In the genomic region with DNA sequence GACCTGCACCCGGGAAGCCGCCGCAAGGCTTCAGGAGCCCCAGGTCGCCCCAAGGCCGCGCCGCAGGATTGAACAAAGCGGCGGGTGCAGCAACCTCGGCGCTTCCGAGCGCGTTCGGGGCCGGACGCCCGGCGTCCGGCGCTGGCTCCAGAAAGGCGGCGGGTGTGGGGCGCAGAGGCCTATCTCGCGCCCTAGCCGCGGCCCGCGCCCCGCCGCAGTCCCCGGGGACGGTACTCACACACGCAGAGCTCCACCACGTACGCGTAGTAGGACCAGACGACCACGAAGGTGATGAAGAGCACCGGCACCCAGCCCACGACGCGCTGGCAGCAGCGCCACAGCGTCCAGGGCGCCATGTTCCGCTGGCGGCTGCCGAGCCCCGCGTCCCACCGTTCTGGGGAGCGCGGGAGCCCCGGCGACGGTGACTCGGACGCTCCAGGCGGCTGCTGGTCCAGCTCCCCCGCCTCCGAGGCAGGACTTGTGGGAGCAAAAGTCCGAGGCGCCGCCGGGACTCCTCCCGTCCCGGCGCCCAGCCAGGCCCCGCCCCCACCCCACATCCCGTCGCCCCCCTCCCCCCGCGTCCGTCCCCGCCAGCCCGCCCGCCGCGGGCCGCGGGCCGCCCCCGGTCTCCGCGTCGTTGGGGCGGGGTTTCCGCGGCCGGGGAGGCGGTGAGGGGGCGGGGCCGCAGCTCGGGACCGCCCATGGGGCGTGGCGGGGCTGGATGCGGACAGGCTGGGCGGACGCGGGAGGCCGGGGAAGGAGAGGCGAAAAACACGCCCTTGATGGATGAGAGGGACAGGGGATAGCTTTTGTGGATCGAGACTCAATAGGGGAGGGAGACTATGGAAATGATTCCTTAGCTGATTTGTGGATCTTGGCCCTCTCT, we compare ENCODE assay signal across 1 cellular context.
TF ChIP-seq lines count a peak whose summit lies in the region.

A gene with protein sequence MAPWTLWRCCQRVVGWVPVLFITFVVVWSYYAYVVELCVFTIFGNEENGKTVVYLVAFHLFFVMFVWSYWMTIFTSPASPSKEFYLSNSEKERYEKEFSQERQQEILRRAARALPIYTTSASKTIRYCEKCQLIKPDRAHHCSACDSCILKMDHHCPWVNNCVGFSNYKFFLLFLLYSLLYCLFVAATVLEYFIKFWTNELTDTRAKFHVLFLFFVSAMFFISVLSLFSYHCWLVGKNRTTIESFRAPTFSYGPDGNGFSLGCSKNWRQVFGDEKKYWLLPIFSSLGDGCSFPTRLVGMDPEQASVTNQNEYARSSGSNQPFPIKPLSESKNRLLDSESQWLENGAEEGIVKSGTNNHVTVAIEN (minus strand): TSS at position 488 of the 886 bp plus-strand sequence. CDS start 132 bp downstream, at position 356.

TF ChIP-seq in K562, 482 proteins besides CTCF, POLR2A, EP300 and RAD21 (continued from another document):
- TF ChIP-seq, protein P1, sequence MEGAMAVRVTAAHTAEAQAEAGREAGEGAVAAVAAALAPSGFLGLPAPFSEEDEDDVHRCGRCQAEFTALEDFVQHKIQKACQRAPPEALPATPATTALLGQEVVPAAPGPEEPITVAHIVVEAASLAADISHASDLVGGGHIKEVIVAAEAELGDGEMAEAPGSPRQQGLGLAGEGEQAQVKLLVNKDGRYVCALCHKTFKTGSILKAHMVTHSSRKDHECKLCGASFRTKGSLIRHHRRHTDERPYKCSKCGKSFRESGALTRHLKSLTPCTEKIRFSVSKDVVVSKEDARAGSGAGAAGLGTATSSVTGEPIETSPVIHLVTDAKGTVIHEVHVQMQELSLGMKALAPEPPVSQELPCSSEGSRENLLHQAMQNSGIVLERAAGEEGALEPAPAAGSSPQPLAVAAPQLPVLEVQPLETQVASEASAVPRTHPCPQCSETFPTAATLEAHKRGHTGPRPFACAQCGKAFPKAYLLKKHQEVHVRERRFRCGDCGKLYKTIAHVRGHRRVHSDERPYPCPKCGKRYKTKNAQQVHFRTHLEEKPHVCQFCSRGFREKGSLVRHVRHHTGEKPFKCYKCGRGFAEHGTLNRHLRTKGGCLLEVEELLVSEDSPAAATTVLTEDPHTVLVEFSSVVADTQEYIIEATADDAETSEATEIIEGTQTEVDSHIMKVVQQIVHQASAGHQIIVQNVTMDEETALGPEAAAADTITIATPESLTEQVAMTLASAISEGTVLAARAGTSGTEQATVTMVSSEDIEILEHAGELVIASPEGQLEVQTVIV (CRISPR knock-in tag; IDR thresholded peaks at IDR 0.05; ENCODE audit: borderline replicate concordance), result no peak
- TF ChIP-seq CXXC5 (CRISPR knock-in tag; IDR thresholded peaks at IDR 0.05) (no peak; the same call in 1 of the 2 replicates), XRCC5 (IDR thresholded peaks at IDR 0.05; ENCODE audit: low read depth, low read length) (no peak), POU5F1 (IDR thresholded peaks at IDR 0.05; ENCODE audit: borderline replicate concordance, low read depth, low read length, partially characterized antibody) (no peak), NELFE (IDR thresholded peaks at IDR 0.05; ENCODE audit: insufficient read depth, insufficient read length) (no peak), NCOA4 (IDR thresholded peaks at IDR 0.05; ENCODE audit: partially characterized antibody) (no peak), ZNF444 (CRISPR knock-in tag; IDR thresholded peaks at IDR 0.05) (no peak), U2AF2 (optimal IDR thresholded peaks at IDR 0.05; ENCODE audit: low read depth, low read length) (no peak), POLR2AphosphoS5 (IDR thresholded peaks at IDR 0.05; ENCODE audit: control insufficient read depth, insufficient read depth, low read depth, low read length) (0 out of 2 replicates have a peak, but pooled peaks have one; percentile 27), MAFK (IDR thresholded peaks at IDR 0.05; ENCODE audit: low read length) (no peak), ZFP36 (IDR thresholded peaks at IDR 0.05; ENCODE audit: low read depth, low read length, partially characterized antibody) (no peak), NCOR1 (IDR thresholded peaks at IDR 0.05) (no peak), GABPB1 (CRISPR knock-in tag; IDR thresholded peaks at IDR 0.05) (peak; percentile 49), MYC (IDR thresholded peaks at IDR 0.05; ENCODE audit: low read depth, low read length) (no peak), MYC (CRISPR knock-in tag; IDR thresholded peaks at IDR 0.05; ENCODE audit: borderline replicate concordance, low read depth) (no peak), SMAD4 (CRISPR knock-in tag; conservative IDR thresholded peaks at IDR 0.05) (peak; percentile 54; the same call in 1 of the 2 replicates)
- TF ChIP-seq, protein P2, sequence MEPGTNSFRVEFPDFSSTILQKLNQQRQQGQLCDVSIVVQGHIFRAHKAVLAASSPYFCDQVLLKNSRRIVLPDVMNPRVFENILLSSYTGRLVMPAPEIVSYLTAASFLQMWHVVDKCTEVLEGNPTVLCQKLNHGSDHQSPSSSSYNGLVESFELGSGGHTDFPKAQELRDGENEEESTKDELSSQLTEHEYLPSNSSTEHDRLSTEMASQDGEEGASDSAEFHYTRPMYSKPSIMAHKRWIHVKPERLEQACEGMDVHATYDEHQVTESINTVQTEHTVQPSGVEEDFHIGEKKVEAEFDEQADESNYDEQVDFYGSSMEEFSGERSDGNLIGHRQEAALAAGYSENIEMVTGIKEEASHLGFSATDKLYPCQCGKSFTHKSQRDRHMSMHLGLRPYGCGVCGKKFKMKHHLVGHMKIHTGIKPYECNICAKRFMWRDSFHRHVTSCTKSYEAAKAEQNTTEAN (CRISPR knock-in tag; IDR thresholded peaks at IDR 0.05), result no peak
- TF ChIP-seq, protein P3, sequence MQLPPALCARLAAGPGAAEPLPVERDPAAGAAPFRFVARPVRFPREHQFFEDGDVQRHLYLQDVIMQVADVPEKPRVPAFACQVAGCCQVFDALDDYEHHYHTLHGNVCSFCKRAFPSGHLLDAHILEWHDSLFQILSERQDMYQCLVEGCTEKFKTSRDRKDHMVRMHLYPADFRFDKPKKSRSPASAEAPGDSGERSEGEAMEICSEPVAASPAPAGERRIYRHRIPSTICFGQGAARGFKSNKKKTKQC (CRISPR knock-in tag; IDR thresholded peaks at IDR 0.05), result no peak
- TF ChIP-seq, protein P4, sequence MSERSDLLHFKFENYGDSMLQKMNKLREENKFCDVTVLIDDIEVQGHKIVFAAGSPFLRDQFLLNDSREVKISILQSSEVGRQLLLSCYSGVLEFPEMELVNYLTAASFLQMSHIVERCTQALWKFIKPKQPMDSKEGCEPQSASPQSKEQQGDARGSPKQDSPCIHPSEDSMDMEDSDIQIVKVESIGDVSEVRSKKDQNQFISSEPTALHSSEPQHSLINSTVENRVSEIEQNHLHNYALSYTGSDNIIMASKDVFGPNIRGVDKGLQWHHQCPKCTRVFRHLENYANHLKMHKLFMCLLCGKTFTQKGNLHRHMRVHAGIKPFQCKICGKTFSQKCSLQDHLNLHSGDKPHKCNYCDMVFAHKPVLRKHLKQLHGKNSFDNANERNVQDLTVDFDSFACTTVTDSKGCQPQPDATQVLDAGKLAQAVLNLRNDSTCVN (CRISPR knock-in tag; IDR thresholded peaks at IDR 0.05), result no peak
- TF ChIP-seq, protein P5, sequence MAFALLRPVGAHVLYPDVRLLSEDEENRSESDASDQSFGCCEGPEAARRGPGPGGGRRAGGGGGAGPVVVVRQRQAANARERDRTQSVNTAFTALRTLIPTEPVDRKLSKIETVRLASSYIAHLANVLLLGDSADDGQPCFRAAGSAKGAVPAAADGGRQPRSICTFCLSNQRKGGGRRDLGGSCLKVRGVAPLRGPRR (CRISPR knock-in tag; IDR thresholded peaks at IDR 0.05), result no peak
